ENCODE assay signal across 18 cellular contexts in genomic region chr6:14639983-14640599, GRCh38.
DNase-seq lines count a peak whose midpoint lies in the region; ATAC-seq, FAIRE-seq and TF ChIP-seq lines count a peak whose summit lies in the region.
"Had no signal": no experiment of that assay in that cellular context is flagged by ENCODE, and none has a peak within 500 bp of the region (broad histone marks: within the 10 kb centered on the region; RNA-seq: fewer than 3 reads in every experiment).

No MANE protein-coding gene starts in this region.

- H3K4me3 ChIP-seq in heart right ventricle (no peak overlapping the region), spleen (no peak overlapping the region), left lung (no peak overlapping the region)
- H3K4me3 ChIP-seq: prostate gland, SJSA1, vagina had no signal

- H3K27ac ChIP-seq in heart right ventricle (peak overlapping the region in 7 of 10 donors; percentile 68 to 90 (median 82)), spleen (peak overlapping the region in 5 of 8 donors; percentile 70 to 83 (median 78)), left lung (no peak overlapping the region)
- H3K27ac ChIP-seq: prostate gland, SJSA1, vagina had no signal

- H3K36me3 ChIP-seq in heart right ventricle, result no peaks in the 10 kb centered on the region
- no peaks in the 10 kb centered on the region for H3K36me3 ChIP-seq in spleen
- no peaks in the 10 kb centered on the region for H3K36me3 ChIP-seq in left lung
- H3K36me3 ChIP-seq: prostate gland, SJSA1, vagina had no signal

- ATAC-seq in heart right ventricle, result no peak
- no peak for ATAC-seq in Right ventricle myocardium superior (ENCODE audit: poor library complexity)
- ATAC-seq in left lung, result no peak
- ATAC-seq: activated naive CD8-positive, alpha-beta T cell treated with anti-CD3 and anti-CD28 coated beads, Interleukin-2, amount 50 U/mL, for 24 hours had no signal

- FAIRE-seq in D721Med (lab: Jason Lieb, UNC), result no peak
- FAIRE-seq: bronchial epithelial cell had no signal

- 87 to 91% methylated on average over 12 of the region's 12 CpGs for WGBS in heart right ventricle, 2 donors
- 91 to 95% (median 94%) methylated on average over 12 of the region's 12 CpGs for whole genome bisulfite sequencing in spleen, 5 donors

- H3K27me3 ChIP-seq in heart right ventricle (no peaks in the 10 kb centered on the region), spleen (replicated peaks in 1 of 7) (no peaks in the 10 kb centered on the region), left lung (no peaks in the 10 kb centered on the region)
- H3K27me3 ChIP-seq: SJSA1, vagina had no signal

- H3K4me1 ChIP-seq in heart right ventricle (peaks cover 0 to 67% (median 35%) of the 10 kb centered on the region in 9 donors), spleen (peaks cover 42 to 77% (median 60%) of the 10 kb centered on the region in 6 donors), left lung (peaks cover 0 to 21% of the 10 kb centered on the region in 2 donors)
- H3K4me1 ChIP-seq: prostate gland had no signal

- TF ChIP-seq POLR2A in spleen (IDR thresholded peaks at IDR 0.05), result no peak

- H3K9me3 ChIP-seq in heart right ventricle (no peaks in the 10 kb centered on the region), spleen (no peaks in the 10 kb centered on the region), left lung (no peaks in the 10 kb centered on the region)
- H3K9me3 ChIP-seq: prostate gland, SJSA1, vagina had no signal

- TF ChIP-seq CTCF in heart right ventricle (IDR thresholded peaks at IDR 0.05), result no peak
- TF ChIP-seq CTCF in spleen (IDR thresholded peaks at IDR 0.05 in 8 of 11, conservative IDR thresholded peaks at IDR 0.05 in 3 of 11), result no peak
- no peak for TF ChIP-seq CTCF in D721Med (IDR thresholded peaks at IDR 0.05; ENCODE audit: insufficient read depth, missing control alignments)
- TF ChIP-seq CTCF in left lung (IDR thresholded peaks at IDR 0.05), result no peak

- no peak for DNase-seq in heart right ventricle
- DNase-seq in Right ventricle myocardium superior, result no peak
- peak; percentile 8 for DNase-seq in NCI-H526 treated with DMSO at 0.1 percent for 48 hours (lab: John Stamatoyannopoulos, UW)
- DNase-seq in iPS DF 19.7 (ENCODE audit: low read depth, low spot score), result peak; percentile 67
- DNase-seq in spleen, result no peak
- DNase-seq in AG20443 (ENCODE audit: low spot score), result no peak
- DNase-seq in D721Med (ENCODE audit: insufficient read length, low spot score), result no peak
- no peak for DNase-seq in left lung
- DNase-seq: activated naive CD8-positive, alpha-beta T cell treated with anti-CD3 and anti-CD28 coated beads, Interleukin-2, amount 50 U/mL, for 24 hours; activated T-cell treated with anti-CD3 and anti-CD28 coated beads, Interleukin-2, amount 50 U/mL, for 48 hours; CD8-positive, alpha-beta memory T cell; left colon; NCI-H226; T1000 had no signal

- intact Hi-C loops in heart right ventricle (cut with DNase I) (loop anchor here in 2 of 10 donors (5.0 to 10.0 kb wide), 4 partner anchors 67 to 425 kb away; no protein-coding TSS in a partner anchor), Right ventricle myocardium superior (cut with DNase I) (no loop called here), spleen (cut with DNase I; ENCODE audit: low total_unique reads) (no loop called here), left lung (cut with DNase I) (no loop called here)

Comparison
In these comparisons a context has a peak if more than half of its experiments do, and no peak if none do; other contexts are left out.
1. DNase-seq: peak in NCI-H526 treated with DMSO at 0.1 percent for 48 hours (single experiment) and iPS DF 19.7 (single experiment); none in heart right ventricle (0 of 2), Right ventricle myocardium superior (single experiment), spleen (single experiment), AG20443 (single experiment), D721Med (single experiment) and left lung (0 of 2).
2. H3K27ac ChIP-seq: peak in heart right ventricle (7 of 10) and spleen (5 of 8); none in left lung (0 of 2).